Comparison of ENCODE assay signal across 1 cellular context in genomic region chr1:17438176-17438976, GRCh38.
A peak's percentile ranks its signal among the peaks of the same experiment; 100 is the strongest.
TF ChIP-seq lines count a peak whose summit lies in the region.

No MANE protein-coding gene starts in this region.

TF ChIP-seq in WTC11, 78 proteins besides CTCF, POLR2A, EP300 and RAD21 (continued from another document):
- TF ChIP-seq ZNF532 (CRISPR knock-in tag; IDR thresholded peaks at IDR 0.05; ENCODE audit: borderline replicate concordance), result no peak
- TF ChIP-seq ARID4B (CRISPR knock-in tag; IDR thresholded peaks at IDR 0.05; ENCODE audit: borderline replicate concordance), result peak; percentile 63; the same call in 1 of the 2 replicates
- no peak for TF ChIP-seq ATF3 (CRISPR knock-in tag; conservative IDR thresholded peaks at IDR 0.05)
- no peak for TF ChIP-seq FOXP1 (CRISPR knock-in tag; IDR thresholded peaks at IDR 0.05; ENCODE audit: borderline replicate concordance)
- 0 out of 2 replicates have a peak, but pooled peaks have one; percentile 52 for TF ChIP-seq ZNF232 (CRISPR knock-in tag; IDR thresholded peaks at IDR 0.05)
- TF ChIP-seq SOX15 (CRISPR knock-in tag; IDR thresholded peaks at IDR 0.05), result no peak
- no peak for TF ChIP-seq FOXJ3 (CRISPR knock-in tag; IDR thresholded peaks at IDR 0.05; ENCODE audit: borderline replicate concordance)
- TF ChIP-seq ERG (CRISPR knock-in tag; IDR thresholded peaks at IDR 0.05), result no peak
- TF ChIP-seq IRF1 (CRISPR knock-in tag; IDR thresholded peaks at IDR 0.05), result no peak
- TF ChIP-seq ZNF317 (CRISPR knock-in tag; IDR thresholded peaks at IDR 0.05; ENCODE audit: borderline replicate concordance, low read depth), result no peak
- TF ChIP-seq FOXP4 (CRISPR knock-in tag; IDR thresholded peaks at IDR 0.05), result 0 out of 2 replicates have a peak, but pooled peaks have one; percentile 20
- no peak; the same call in 1 of the 2 replicates for TF ChIP-seq KAT7 (CRISPR knock-in tag; IDR thresholded peaks at IDR 0.05; ENCODE audit: borderline replicate concordance)
- TF ChIP-seq ZNF138 (CRISPR knock-in tag; conservative IDR thresholded peaks at IDR 0.05), result no peak
- no peak for TF ChIP-seq ELF4 (CRISPR knock-in tag; IDR thresholded peaks at IDR 0.05; ENCODE audit: low read depth)
- 0 out of 2 replicates have a peak, but pooled peaks have one; percentile 46 for TF ChIP-seq TEAD1 (CRISPR knock-in tag; IDR thresholded peaks at IDR 0.05)
- TF ChIP-seq NFYB (CRISPR knock-in tag; conservative IDR thresholded peaks at IDR 0.05; ENCODE audit: low read depth), result no peak
- TF ChIP-seq MAX (CRISPR knock-in tag; IDR thresholded peaks at IDR 0.05), result peak; percentile 22; the same call in 1 of the 2 replicates
- TF ChIP-seq ZBTB43 (CRISPR knock-in tag; IDR thresholded peaks at IDR 0.05), result no peak
- no peak for TF ChIP-seq E2F1 (CRISPR knock-in tag; IDR thresholded peaks at IDR 0.05)
- TF ChIP-seq ETV6 (CRISPR knock-in tag; IDR thresholded peaks at IDR 0.05), result peak; percentile 79
- no peak for TF ChIP-seq GRHL2 (CRISPR knock-in tag; IDR thresholded peaks at IDR 0.05; ENCODE audit: insufficient replicate concordance, severe bottlenecking)
- TF ChIP-seq CBFB (CRISPR knock-in tag; IDR thresholded peaks at IDR 0.05; ENCODE audit: low read depth), result no peak
- peak; percentile 81 for TF ChIP-seq CREM (CRISPR knock-in tag; IDR thresholded peaks at IDR 0.05)
- TF ChIP-seq ZSCAN18 (CRISPR knock-in tag; IDR thresholded peaks at IDR 0.05), result no peak
- TF ChIP-seq RORB (CRISPR knock-in tag; IDR thresholded peaks at IDR 0.05), result no peak
- TF ChIP-seq MYBL2 (CRISPR knock-in tag; IDR thresholded peaks at IDR 0.05), result peak; percentile 42; the same call in 1 of the 2 replicates
- no peak for TF ChIP-seq IRF2 (CRISPR knock-in tag; IDR thresholded peaks at IDR 0.05; ENCODE audit: borderline replicate concordance, low read depth)
- peak; percentile 87 for TF ChIP-seq HMGXB4 (CRISPR knock-in tag; IDR thresholded peaks at IDR 0.05)
- no peak for TF ChIP-seq RELA (CRISPR knock-in tag; IDR thresholded peaks at IDR 0.05; ENCODE audit: borderline replicate concordance)
- no peak for TF ChIP-seq TP53 (CRISPR knock-in tag; IDR thresholded peaks at IDR 0.05)
- no peak for TF ChIP-seq MLX (CRISPR knock-in tag; IDR thresholded peaks at IDR 0.05)
- TF ChIP-seq ATF2 (CRISPR knock-in tag; IDR thresholded peaks at IDR 0.05; ENCODE audit: borderline replicate concordance, low read depth), result no peak
- peak; percentile 52 for TF ChIP-seq SP1 (CRISPR knock-in tag; conservative IDR thresholded peaks at IDR 0.05)
TF ChIP-seq in WTC11: peak in this region for 18.
